Comparison of ENCODE assay signal across 16 cellular contexts in genomic region chr12:108564724-108565123, GRCh38. TPM values are rescaled to one million over a fixed set of nuclear protein-coding genes. Genes with fewer than 3 reads are reported as not detected.
A peak's percentile ranks its signal among the peaks of the same experiment; 100 is the strongest.
DNase-seq lines count a peak whose midpoint lies in the region; ATAC-seq and TF ChIP-seq lines count a peak whose summit lies in the region.
"Had no signal": no experiment of that assay in that cellular context is flagged by ENCODE, and none has a peak within 500 bp of the region (broad histone marks: within the 10 kb centered on the region; RNA-seq: fewer than 3 reads in every experiment).

No MANE protein-coding gene starts in this region.

- no peak overlapping the region for H3K4me2 ChIP-seq in GM23248 (ENCODE audit: unreplicated experiment)

- H4K20me1 ChIP-seq in GM23248 (ENCODE audit: insufficient read depth): no peaks in the 10 kb centered on the region

- H3K9me3 ChIP-seq in CD4-positive, alpha-beta T cell (ENCODE audit: control insufficient read depth, low read length): no peaks in the 10 kb centered on the region
- H3K9me3 ChIP-seq in GM23248 (ENCODE audit: low read depth) (no peaks in the 10 kb centered on the region), adrenal gland (replicated peaks in 1 of 3) (no peaks in the 10 kb centered on the region)
- H3K9me3 ChIP-seq in naive thymus-derived CD4-positive, alpha-beta T cell (ENCODE audit: control insufficient read depth in 2 of 3, low read length in 3 of 3): no peaks in the 10 kb centered on the region
- H3K9me3 ChIP-seq: prostate gland had no signal

- H3K9me3 Mint-ChIP-seq in CD4-positive, alpha-beta T cell: no peaks in the 10 kb centered on the region
- peaks cover 0 to 2% (median 0%) of the 10 kb centered on the region in 11 donors for H3K9me3 Mint-ChIP-seq in naive thymus-derived CD4-positive, alpha-beta T cell
- H3K9me3 Mint-ChIP-seq: endodermal cell had no signal

- peaks cover 38% of the 10 kb centered on the region for H3K79me2 ChIP-seq in GM23248 (ENCODE audit: insufficient read depth)

- H3K4me3 ChIP-seq in GM23248 (no peak overlapping the region), adrenal gland (no peak overlapping the region)
- no peak overlapping the region for H3K4me3 ChIP-seq in naive thymus-derived CD4-positive, alpha-beta T cell (ENCODE audit: low read length)
- H3K4me3 ChIP-seq: hepatocyte, prostate gland had no signal

- H3K27ac ChIP-seq in CD4-positive, alpha-beta T cell (ENCODE audit: low read depth, low read length): no peak overlapping the region
- H3K27ac ChIP-seq in GM23248: no peak overlapping the region
- H3K27ac ChIP-seq in adrenal gland: peak overlapping the region in 3 of 5 donors; percentile 21 to 95 (median 30)
- H3K27ac ChIP-seq in naive thymus-derived CD4-positive, alpha-beta T cell (ENCODE audit: low read depth, low read length): peak overlapping the region; percentile 72
- H3K27ac ChIP-seq: prostate gland had no signal

- H2AFZ ChIP-seq in GM23248: no peak overlapping the region
- H2AFZ ChIP-seq: hepatocyte had no signal

- peak overlapping the region; percentile 34 for H3K9ac ChIP-seq in GM23248

- H3K36me3 Mint-ChIP-seq in CD4-positive, alpha-beta T cell (ENCODE audit: low read depth): peaks cover 87% of the 10 kb centered on the region
- peaks cover 4 to 33% (median 21%) of the 10 kb centered on the region in 5 donors for H3K36me3 Mint-ChIP-seq in naive thymus-derived CD4-positive, alpha-beta T cell

- H3K27me3 ChIP-seq in CD4-positive, alpha-beta T cell (ENCODE audit: control insufficient read depth, insufficient read depth, low read length): no peaks in the 10 kb centered on the region
- H3K27me3 ChIP-seq in GM23248 (replicated peaks; ENCODE audit: insufficient read depth) (no peaks in the 10 kb centered on the region), adrenal gland (no peaks in the 10 kb centered on the region)
- H3K27me3 ChIP-seq in naive thymus-derived CD4-positive, alpha-beta T cell (ENCODE audit: control insufficient read depth in 2 of 2, insufficient read depth in 2 of 2, low read length in 2 of 2): no peaks in the 10 kb centered on the region
- H3K27me3 ChIP-seq: hepatocyte had no signal

- intact Hi-C loops in CD4-positive, alpha-beta T cell (cut with DNase I, micrococcal nuclease): loop anchor here (2.0 to 5.0 kb wide), 9 partner anchors 47 to 877 kb away; partner anchors contain the start of genes ALKBH2 (in 2 of the 2), CORO1C (in 2 of the 2), FICD (in 1 of the 2) and PRDM4 (in 1 of the 2)
- intact Hi-C loops in adrenal gland (cut with DNase I): loop anchor here in 1 of 2 donors (5.0 to 10.0 kb wide), 2 partner anchors 53 to 230 kb away; no protein-coding TSS in a partner anchor
- intact Hi-C loops in naive thymus-derived CD4-positive, alpha-beta T cell (cut with micrococcal nuclease): loop anchor here (5.0 kb wide), 6 partner anchors 548 to 1607 kb away; partner anchors contain the start of genes TMEM263 (in 2 of the 2), ANKRD13A (in 1 of the 2), CRY1 (in 1 of the 2) and GIT2 (in 1 of the 2)

- H3K27me3 Mint-ChIP-seq in CD4-positive, alpha-beta T cell: no peaks in the 10 kb centered on the region
- H3K27me3 Mint-ChIP-seq in naive thymus-derived CD4-positive, alpha-beta T cell: no peaks in the 10 kb centered on the region

- H3K36me3 ChIP-seq in GM23248 (ENCODE audit: low read depth): peaks cover 31% of the 10 kb centered on the region
- H3K36me3 ChIP-seq in adrenal gland (replicated peaks in 1 of 2): peaks cover 0 to 58% of the 10 kb centered on the region in 2 donors
- peaks cover 36 to 50% (median 38%) of the 10 kb centered on the region in 3 experiments for H3K36me3 ChIP-seq in naive thymus-derived CD4-positive, alpha-beta T cell (ENCODE audit: control insufficient read depth in 2 of 3, insufficient read depth in 3 of 3, low read length in 3 of 3)

- H3K4me1 ChIP-seq in GM23248 (ENCODE audit: insufficient read depth): peaks cover 31% of the 10 kb centered on the region
- peaks cover 23 to 42% of the 10 kb centered on the region in 2 donors for H3K4me1 ChIP-seq in adrenal gland (replicated peaks in 1 of 2)
- H3K4me1 ChIP-seq in naive thymus-derived CD4-positive, alpha-beta T cell (ENCODE audit: control insufficient read depth in 2 of 2, insufficient read depth in 2 of 2, low read length in 2 of 2): peaks cover 34 to 47% of the 10 kb centered on the region in 2 donors
- H3K4me1 ChIP-seq: prostate gland had no signal

- ATAC-seq in CD4-positive, alpha-beta T cell (ENCODE audit: poor library complexity): no peak
- no peak for ATAC-seq in naive thymus-derived CD4-positive, alpha-beta T cell
- no peak for ATAC-seq in GM21529 (IDR thresholded peaks at IDR 0.05; ENCODE audit: unreplicated experiment)

- H3K27ac Mint-ChIP-seq in CD4-positive, alpha-beta T cell: peak overlapping the region; percentile 96
- peak overlapping the region in 6 of 9 donors; percentile 11 to 98 (median 34) for H3K27ac Mint-ChIP-seq in naive thymus-derived CD4-positive, alpha-beta T cell
- H3K27ac Mint-ChIP-seq: endodermal cell, H9 had no signal

- CTCF ChIA-PET in CD4-positive, alpha-beta T cell (lab: Charles Lee): interaction anchor here (1.7 to 9.8 kb wide), 2 partner anchors 53 to 238 kb away, joined by 16 to 102 read pairs; no protein-coding TSS in a partner anchor
- CTCF ChIA-PET in naive thymus-derived CD4-positive, alpha-beta T cell (lab: Charles Lee): interaction anchor here (0.6 to 9.7 kb wide), 10 partner anchors 34 to 239 kb away, joined by 3 to 119 read pairs (median 4); partner anchors contain the start of gene SELPLG

- no peak for DNase-seq in CD4-positive, alpha-beta T cell
- DNase-seq in GM23248 (no peak), adrenal gland (peak in 1 of 7 donors; percentile 60)
- no peak for DNase-seq in naive thymus-derived CD4-positive, alpha-beta T cell
- DNase-seq in activated CD4-positive, alpha-beta T cell treated with anti-CD3 and anti-CD28 coated beads, Interleukin-2, amount 50 U/mL, for 4 hours: no peak
- DNase-seq in stimulated activated CD4-positive, alpha-beta T cell treated with anti-CD3 and anti-CD28 coated beads, Interleukin-15, amount 100 ng/mL, for 24 hours: no peak
- DNase-seq: activated CD4-positive, alpha-beta T cell treated with anti-CD3 and anti-CD28 coated beads, Interleukin-2, amount 50 U/mL, for 1 hour; amygdala; H9; mesendoderm; NCI-H1694 treated with DMSO at 0.1 percent for 48 hours; stimulated activated CD4-positive, alpha-beta T cell treated with anti-CD3 and anti-CD28 coated beads, Interleukin-4, amount 100 ng/mL, for 4 hours had no signal

- in situ Hi-C loops in GM23248 (cut with MboI): loop anchor here (10.0 kb wide), 2 partner anchors 240 to 530 kb away; partner anchors contain the start of genes ALKBH2 and UNG

- no peak for TF ChIP-seq CTCF in CD4-positive, alpha-beta T cell (IDR thresholded peaks at IDR 0.05)
- no peak for TF ChIP-seq CTCF in adrenal gland (IDR thresholded peaks at IDR 0.05)

- POLR2A ChIA-PET in CD4-positive, alpha-beta T cell (lab: Charles Lee): interaction anchor here (1.5 to 8.0 kb wide), 3 partner anchors 52 to 238 kb away, joined by 5 to 164 read pairs (median 36); partner anchors contain the start of gene SELPLG
- POLR2A ChIA-PET in naive thymus-derived CD4-positive, alpha-beta T cell (lab: Charles Lee): interaction anchor here (0.6 to 15.1 kb wide), 6 partner anchors 53 to 240 kb away, joined by 3 to 200 read pairs (median 6); partner anchors contain the start of gene SELPLG

- no peak for TF ChIP-seq POLR2A in adrenal gland (IDR thresholded peaks at IDR 0.05)

- peaks cover 44% of the 10 kb centered on the region for H3F3A ChIP-seq in GM23248 (ENCODE audit: insufficient read depth)

- peaks cover 78% of the 10 kb centered on the region for H3K4me1 Mint-ChIP-seq in CD4-positive, alpha-beta T cell (ENCODE audit: low read depth)
- H3K4me1 Mint-ChIP-seq in naive thymus-derived CD4-positive, alpha-beta T cell: peaks cover 28 to 77% (median 65%) of the 10 kb centered on the region in 7 donors

- H3K9me2 ChIP-seq in GM23248 (ENCODE audit: insufficient read depth): no peaks in the 10 kb centered on the region

- H3K4me3 Mint-ChIP-seq in CD4-positive, alpha-beta T cell: no peak overlapping the region
- H3K4me3 Mint-ChIP-seq in naive thymus-derived CD4-positive, alpha-beta T cell: no peak overlapping the region
- H3K4me3 Mint-ChIP-seq: endodermal cell had no signal

RNA-seq across cellular contexts. Expression of gene ISCU, which starts 2.3 kb away (rescaled TPM):
- total RNA-seq in CD4-positive, alpha-beta T cell: 100 to 1,000 TPM; 269 to 270 TPM
- 145 and 159 TPM in 2 replicates for total RNA-seq in GM23248 (2014; rRNA removed; shearing (Covaris generic))
- polyA plus RNA-seq in GM23248 (2016; fragmentation: Nextera tagmentation; extraction: Ambion mirVana) (237 and 240 TPM in 2 replicates), adrenal gland (100 to 1,000 TPM; 209 to 431 (median 272) TPM)
- total RNA-seq in adrenal gland: 1,000 to 10,000 TPM in 1 of 8 donors, 100 to 1,000 TPM in 7; 312 to 1,219 (median 431) TPM
- 100 to 1,000 TPM in 4 of 5 experiments, 10 to 100 TPM in 1; 51.7 to 212 (median 191) TPM for total RNA-seq in naive thymus-derived CD4-positive, alpha-beta T cell
- 100 to 1,000 TPM; 325 to 401 TPM for polyA plus RNA-seq in naive thymus-derived CD4-positive, alpha-beta T cell

RNA-seq across cellular contexts. Expression of gene SART3, which starts 3.8 kb away (rescaled TPM):
- total RNA-seq in CD4-positive, alpha-beta T cell: 100 to 1,000 TPM in 1 of 2 experiments, 10 to 100 TPM in 1; 95.1 to 104 TPM
- 29.7 and 34.0 TPM in 2 replicates for total RNA-seq in GM23248 (2014; rRNA removed; shearing (Covaris generic))
- polyA plus RNA-seq in GM23248 (2016; fragmentation: Nextera tagmentation; extraction: Ambion mirVana) (20.5 and 20.8 TPM in 2 replicates), adrenal gland (10 to 100 TPM; 27.5 to 30.8 (median 30.1) TPM)
- 10 to 100 TPM; 34.2 to 79.3 (median 46.8) TPM for total RNA-seq in adrenal gland
- total RNA-seq in naive thymus-derived CD4-positive, alpha-beta T cell: 10 to 100 TPM; 80.0 to 99.3 (median 87.6) TPM
- polyA plus RNA-seq in naive thymus-derived CD4-positive, alpha-beta T cell: 10 to 100 TPM; 34.3 to 49.2 TPM

RNA-seq across cellular contexts. Expression of gene TMEM119, which starts 33.2 kb away (rescaled TPM):
- total RNA-seq in CD4-positive, alpha-beta T cell: 1 to 10 TPM; 2.1 to 2.6 TPM
- total RNA-seq in GM23248 (2014; rRNA removed; shearing (Covaris generic)): 58.6 and 93.2 TPM in 2 replicates
- polyA plus RNA-seq in GM23248 (2016; fragmentation: Nextera tagmentation; extraction: Ambion mirVana): 55.5 and 58.1 TPM in 2 replicates
- total RNA-seq in adrenal gland: 10 to 100 TPM in 3 of 8 donors, 1 to 10 TPM in 5; 3.8 to 14.8 (median 7.1) TPM
- polyA plus RNA-seq in adrenal gland: 10 to 100 TPM in 1 of 3 donors, 1 to 10 TPM in 2; 3.1 to 12.4 (median 5.6) TPM
- total RNA-seq in naive thymus-derived CD4-positive, alpha-beta T cell: 1 to 10 TPM in 2 of 5 experiments, under 1 TPM in 2, not detected in 1; 0.27 to 1.6 (median 0.81) TPM
- polyA plus RNA-seq in naive thymus-derived CD4-positive, alpha-beta T cell: under 1 TPM; 0.13 to 0.59 TPM
- total RNA-seq: H9 had no signal

RNA-seq across cellular contexts. Expression of gene FICD, which starts 49.6 kb away (rescaled TPM):
- total RNA-seq in CD4-positive, alpha-beta T cell: 1 to 10 TPM; 2.7 to 3.2 TPM
- 8.6 and 9.4 TPM in 2 replicates for total RNA-seq in GM23248 (2014; rRNA removed; shearing (Covaris generic))
- polyA plus RNA-seq in GM23248 (2016; fragmentation: Nextera tagmentation; extraction: Ambion mirVana) (11.6 TPM in 2 replicates), adrenal gland (10 to 100 TPM in 1 of 3 donors, 1 to 10 TPM in 2; 2.7 to 71.6 (median 2.8) TPM)
- total RNA-seq in adrenal gland: 10 to 100 TPM in 7 of 8 donors, 1 to 10 TPM in 1; 6.2 to 77.5 (median 13.0) TPM
- 1 to 10 TPM; 2.8 to 9.7 (median 6.9) TPM for total RNA-seq in naive thymus-derived CD4-positive, alpha-beta T cell
- 1 to 10 TPM; 1.6 to 2.7 TPM for polyA plus RNA-seq in naive thymus-derived CD4-positive, alpha-beta T cell

Comparison
In these comparisons a context has a peak if more than half of its experiments do, and no peak if none do; other contexts are left out.
1. H3K27ac ChIP-seq: peak in adrenal gland (3 of 5) and naive thymus-derived CD4-positive, alpha-beta T cell (single experiment); none in CD4-positive, alpha-beta T cell (single experiment) and GM23248 (single experiment).